In genomic region chr1:72435025-72435424, GRCh38 we compare ENCODE assay signal across 12 cellular contexts.
DNase-seq lines count a peak whose midpoint lies in the region; ATAC-seq lines count a peak whose summit lies in the region.
"Had no signal": no experiment of that assay in that cellular context is flagged by ENCODE, and none has a peak within 500 bp of the region (broad histone marks: within the 10 kb centered on the region; RNA-seq: fewer than 3 reads in every experiment).

No MANE protein-coding gene starts in this region.

- H3K27me3 ChIP-seq in SJCRH30, result no peaks in the 10 kb centered on the region
- H3K27me3 ChIP-seq: gastrocnemius medialis had no signal

- H3K36me3 ChIP-seq in SJCRH30, result no peaks in the 10 kb centered on the region
- H3K36me3 ChIP-seq: gastrocnemius medialis had no signal

- H3K27ac Mint-ChIP-seq in natural killer cell treated with Interleukin-12 subunit alpha and Interleukin-12 subunit beta and Interleukin-15 and Interleukin-18, amount 100 ng/mL, for 72 hours, result no peak overlapping the region
- H3K27ac Mint-ChIP-seq: brain, mesothelial cell of epicardium had no signal

- no peaks in the 10 kb centered on the region for H3K9me3 ChIP-seq in SJCRH30 (replicated peaks)
- H3K9me3 ChIP-seq: gastrocnemius medialis had no signal

- H3K4me3 Mint-ChIP-seq in natural killer cell treated with Interleukin-12 subunit alpha and Interleukin-12 subunit beta and Interleukin-15 and Interleukin-18, amount 100 ng/mL, for 72 hours, result no peak overlapping the region
- H3K4me3 Mint-ChIP-seq: brain, mesothelial cell of epicardium had no signal

- H3K27ac ChIP-seq in SJCRH30, result peak overlapping the region; percentile 53
- H3K27ac ChIP-seq: gastrocnemius medialis had no signal

- no peaks in the 10 kb centered on the region for H3K4me1 Mint-ChIP-seq in natural killer cell treated with Interleukin-12 subunit alpha and Interleukin-12 subunit beta and Interleukin-15 and Interleukin-18, amount 100 ng/mL, for 72 hours (ENCODE audit: low read depth in 2 of 2)
- H3K4me1 Mint-ChIP-seq: brain, mesothelial cell of epicardium had no signal

- peaks cover 5% of the 10 kb centered on the region for H3K36me3 Mint-ChIP-seq in natural killer cell treated with Interleukin-12 subunit alpha and Interleukin-12 subunit beta and Interleukin-15 and Interleukin-18, amount 100 ng/mL, for 72 hours
- H3K36me3 Mint-ChIP-seq: brain, mesothelial cell of epicardium had no signal

- H3K4me3 ChIP-seq in SJCRH30, result no peak overlapping the region
- H3K4me3 ChIP-seq: gastrocnemius medialis had no signal

- H3K9me3 Mint-ChIP-seq in natural killer cell treated with Interleukin-12 subunit alpha and Interleukin-12 subunit beta and Interleukin-15 and Interleukin-18, amount 100 ng/mL, for 72 hours, result peaks cover 17% of the 10 kb centered on the region

- no peaks in the 10 kb centered on the region for H3K27me3 Mint-ChIP-seq in natural killer cell treated with Interleukin-12 subunit alpha and Interleukin-12 subunit beta and Interleukin-15 and Interleukin-18, amount 100 ng/mL, for 72 hours
- H3K27me3 Mint-ChIP-seq: brain had no signal

- DNase-seq in SJCRH30, result peak; percentile 54 to 73
- DNase-seq in pons (ENCODE audit: low spot score), result peak; percentile 4
- no peak for DNase-seq in activated naive CD4-positive, alpha-beta T cell (lab: John Stamatoyannopoulos, UW)
- no peak for DNase-seq in effector CD8-positive, alpha-beta T cell (lab: John Stamatoyannopoulos, UW)
- DNase-seq in NCI-H510A treated with DMSO at 0.1 percent for 48 hours (lab: John Stamatoyannopoulos, UW), result no peak
- no peak for DNase-seq in natural killer cell treated with Interleukin-12 subunit alpha and Interleukin-12 subunit beta and Interleukin-15 and Interleukin-18, amount 100 ng/mL, for 72 hours (ENCODE audit: low spot score)
- DNase-seq: gastrocnemius medialis had no signal

- ATAC-seq in GM19328 (IDR thresholded peaks at IDR 0.05; ENCODE audit: unreplicated experiment) (peak; percentile 43), HG03039 (IDR thresholded peaks at IDR 0.05; ENCODE audit: unreplicated experiment) (peak; percentile 60)
- ATAC-seq in natural killer cell treated with Interleukin-12 subunit alpha and Interleukin-12 subunit beta and Interleukin-15 and Interleukin-18, amount 100 ng/mL, for 72 hours, result no peak
- ATAC-seq: gastrocnemius medialis, sciatic nerve had no signal

- H3K4me1 ChIP-seq in SJCRH30, result peaks cover 19% of the 10 kb centered on the region
- H3K4me1 ChIP-seq: gastrocnemius medialis had no signal

Comparison
In these comparisons a context has a peak if more than half of its experiments do, and no peak if none do; other contexts are left out.
1. ATAC-seq: peak in GM19328 (single experiment) and HG03039 (single experiment); none in natural killer cell treated with Interleukin-12 subunit alpha and Interleukin-12 subunit beta and Interleukin-15 and Interleukin-18, amount 100 ng/mL, for 72 hours (0 of 2).
2. DNase-seq: peak in SJCRH30 (2 of 2) and pons (single experiment); none in activated naive CD4-positive, alpha-beta T cell (0 of 4), effector CD8-positive, alpha-beta T cell (single experiment), NCI-H510A treated with DMSO at 0.1 percent for 48 hours (single experiment) and natural killer cell treated with Interleukin-12 subunit alpha and Interleukin-12 subunit beta and Interleukin-15 and Interleukin-18, amount 100 ng/mL, for 72 hours (single experiment).